8 cellular contexts compared by ENCODE assay signal in genomic region chr19:45506991-45507863, GRCh38. TPM values are rescaled to one million over a fixed set of nuclear protein-coding genes. Genes with fewer than 3 reads are reported as not detected.
DNase-seq lines count a peak whose midpoint lies in the region; ATAC-seq and TF ChIP-seq lines count a peak whose summit lies in the region.

VASP (plus strand) TSS chr19:45507479; CDS start chr19:45507772, 293 bp downstream.

- no peak for DNase-seq in AG04449 (ENCODE audit: low read depth, low spot score)
- peak; percentile 60 for DNase-seq in NCI-H510A treated with DMSO at 0.1 percent for 48 hours (lab: John Stamatoyannopoulos, UW)
- DNase-seq in activated CD4-positive, alpha-beta T cell treated with anti-CD3 and anti-CD28 coated beads for 1 hour = peak; percentile 88
- DNase-seq in chondrocyte (ENCODE audit: low spot score) = no peak
- peak; percentile 66 to 88 (median 77) for DNase-seq in stimulated activated CD4-positive, alpha-beta T cell treated with anti-CD3 and anti-CD28 coated beads, Interleukin-1b, Interleukin-23, amount 100 ng/mL, for 24 hours (ENCODE audit: low read depth in 4 of 4, low spot score in 1 of 4)

- H3K9me3 Mint-ChIP-seq in chondrocyte (ENCODE audit: low read depth) = no peaks in the 10 kb centered on the region

- no peaks in the 10 kb centered on the region for H3K27me3 Mint-ChIP-seq in chondrocyte (ENCODE audit: low read depth)

- H3K4me3 ChIP-seq in AG04449 (ENCODE audit: low read depth, low read length) = peak within 1 kb of the TSS; percentile 82

- H3K36me3 Mint-ChIP-seq in chondrocyte (ENCODE audit: low read depth) = no peaks in the 10 kb centered on the region

- H3K27ac Mint-ChIP-seq in chondrocyte (ENCODE audit: unreplicated experiment) = peak within 1 kb of the TSS; percentile 93

- peak within 1 kb of the TSS; percentile 96 for H3K4me3 Mint-ChIP-seq in chondrocyte (ENCODE audit: unreplicated experiment)

- ATAC-seq in GM18867 (IDR thresholded peaks at IDR 0.05; ENCODE audit: unreplicated experiment) = peak; percentile 58
- peak; percentile 34 for ATAC-seq in HG03103 (IDR thresholded peaks at IDR 0.05; ENCODE audit: low read depth, unreplicated experiment)

- POLR2A ChIA-PET in AG04449 (lab: Yijun Ruan, JAX) = interaction anchor here (0.8 to 1.0 kb wide), 3 partner anchors 8 to 28 kb away, joined by 3 to 5 read pairs (median 3); no protein-coding TSS in a partner anchor

- H3K4me1 Mint-ChIP-seq in chondrocyte (ENCODE audit: low read depth) = peaks cover 46% of the 10 kb centered on the region

- peak within 1 kb of the TSS; percentile 84 for H3K27ac ChIP-seq in layer of hippocampus (ENCODE audit: low read depth, low read length)

- CTCF ChIA-PET in AG04449 (lab: Yijun Ruan, JAX) = interaction anchor here (1.5 to 1.9 kb wide), 3 partner anchors 22 to 135 kb away, joined by 4 to 7 read pairs (median 7); no protein-coding TSS in a partner anchor

- no peaks in the 10 kb centered on the region for H3K27me3 ChIP-seq in layer of hippocampus (ENCODE audit: control insufficient read depth, insufficient read depth, low read length)

- TF ChIP-seq CTCF in AG04449 (IDR thresholded peaks at IDR 0.05; ENCODE audit: insufficient read depth, low read length, missing control alignments) (no peak), chondrocyte (IDR thresholded peaks at IDR 0.05) (peak; percentile 9)

RNA-seq across cellular contexts. Expression of gene VASP, which starts in this region (rescaled TPM):
- 65.6 to 145 TPM (median 142 TPM) in 3 replicates for total RNA-seq in chondrocyte

Comparison
In these comparisons a context has a peak if more than half of its experiments do, and no peak if none do; other contexts are left out.
1. DNase-seq: peak in NCI-H510A treated with DMSO at 0.1 percent for 48 hours (single experiment), activated CD4-positive, alpha-beta T cell treated with anti-CD3 and anti-CD28 coated beads for 1 hour (single experiment) and stimulated activated CD4-positive, alpha-beta T cell treated with anti-CD3 and anti-CD28 coated beads, Interleukin-1b, Interleukin-23, amount 100 ng/mL, for 24 hours (4 of 4); none in AG04449 (single experiment) and chondrocyte (single experiment).